ENCODE assay signal across 10 cellular contexts in the genomic region with DNA sequence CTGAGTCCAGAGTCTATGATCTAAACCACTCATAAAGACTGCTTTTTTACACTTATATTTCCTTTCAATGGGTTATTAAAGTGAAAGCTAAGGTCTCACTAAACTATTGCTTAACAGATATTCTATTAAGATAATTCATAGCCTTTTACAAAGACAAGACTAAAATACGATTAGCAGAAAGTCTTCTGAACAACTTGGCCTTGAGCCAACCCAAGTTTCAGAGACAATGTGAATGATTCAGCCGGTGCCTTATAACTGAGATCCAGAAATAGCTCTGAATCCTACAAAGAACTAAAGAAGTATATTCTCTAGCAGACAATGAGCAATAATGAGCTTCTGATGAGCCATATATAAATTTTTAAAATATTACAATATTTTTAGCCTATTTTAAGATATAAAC. TPM values are rescaled to one million over a fixed set of nuclear protein-coding genes. Genes with fewer than 3 reads are reported as not detected.
DNase-seq lines count a peak whose midpoint lies in the region; FAIRE-seq and TF ChIP-seq lines count a peak whose summit lies in the region.
"Had no signal": no experiment of that assay in that cellular context is flagged by ENCODE, and none has a peak within 500 bp of the region (broad histone marks: within the 10 kb centered on the region; RNA-seq: fewer than 3 reads in every experiment).

No MANE protein-coding gene starts in this region.

- no peak for TF ChIP-seq RAD21 in Ishikawa (IDR thresholded peaks at IDR 0.05; ENCODE audit: low read depth)

- in situ Hi-C loops in SK-MEL-5 (cut with HindIII; ENCODE audit: low pct_unique_long_range_greater_than_20kb, low sequenced_read_pairs): no loop called here

- 15 to 26% (median 24%) methylated on average over 2 of the region's 2 CpGs for WGBS in small intestine, 3 donors

- intact Hi-C loops in CD4-positive, alpha-beta memory T cell (cut with micrococcal nuclease): no loop called here

- H3K4me1 Mint-ChIP-seq in CD4-positive, alpha-beta memory T cell: no peaks in the 10 kb centered on the region
- H3K4me1 Mint-ChIP-seq: neural crest cell had no signal

- H3K27me3 ChIP-seq in small intestine (ENCODE audit: control insufficient read depth in 2 of 2, insufficient read depth in 2 of 2, low read length in 2 of 2): no peaks in the 10 kb centered on the region
- H3K27me3 ChIP-seq in CD4-positive, alpha-beta memory T cell (ENCODE audit: insufficient read depth, low read length): no peaks in the 10 kb centered on the region

- no peaks in the 10 kb centered on the region for H3K9me3 ChIP-seq in small intestine (ENCODE audit: control insufficient read depth, low read depth)
- H3K9me3 ChIP-seq in CD4-positive, alpha-beta memory T cell (ENCODE audit: control insufficient read depth in 1 of 2, low read length in 2 of 2): no peaks in the 10 kb centered on the region

- H3K36me3 ChIP-seq in small intestine (ENCODE audit: control insufficient read depth in 2 of 2, insufficient read depth in 2 of 2, low read length in 2 of 2): no peaks in the 10 kb centered on the region
- no peaks in the 10 kb centered on the region for H3K36me3 ChIP-seq in CD4-positive, alpha-beta memory T cell (ENCODE audit: insufficient read depth, low read length)

- TF ChIP-seq CTCF in fibroblast of the aortic adventitia (IDR thresholded peaks at IDR 0.05; ENCODE audit: insufficient read depth, low read length): no peak

- H3K4me3 ChIP-seq in fibroblast of the aortic adventitia (ENCODE audit: low read depth, low read length) (no peak overlapping the region), small intestine (ENCODE audit: low read depth in 1 of 2, low read length in 2 of 2) (no peak overlapping the region)
- H3K4me3 ChIP-seq in CD4-positive, alpha-beta memory T cell (ENCODE audit: low read length in 2 of 2): no peak overlapping the region

- H3K4me1 ChIP-seq in small intestine (ENCODE audit: control insufficient read depth in 2 of 2, insufficient read depth in 1 of 2, low read depth in 1 of 2, low read length in 1 of 2): no peaks in the 10 kb centered on the region
- no peaks in the 10 kb centered on the region for H3K4me1 ChIP-seq in CD4-positive, alpha-beta memory T cell (ENCODE audit: insufficient read depth, low read length)

- DNase-seq in SK-MEL-5 (ENCODE audit: low read depth, low spot score) (peak; percentile 57), fibroblast of the aortic adventitia (ENCODE audit: low read depth) (peak; percentile 83), small intestine (peak; percentile 9), NCI-H2171 treated with DMSO at 0.1 percent for 48 hours (lab: John Stamatoyannopoulos, UW) (no peak), NCI-H2029 (lab: John Stamatoyannopoulos, UW) (no peak)
- DNase-seq in CD4-positive, alpha-beta memory T cell: no peak
- DNase-seq: activated CD4-positive, CD25-positive, alpha-beta regulatory T cell treated with anti-CD3 and anti-CD28 coated beads, Interleukin-2, amount 50 U/mL, for 72 hours; hippocampal formation had no signal

- no peaks in the 10 kb centered on the region for H3K36me3 Mint-ChIP-seq in CD4-positive, alpha-beta memory T cell

- CTCF ChIA-PET in CD4-positive, alpha-beta memory T cell (lab: Charles Lee; ENCODE audit: partially characterized antibody): interaction anchor here (1.8 kb wide), 1 partner anchor 30 kb away, joined by 3 read pairs; no protein-coding TSS in a partner anchor

- H3K9me3 Mint-ChIP-seq in CD4-positive, alpha-beta memory T cell: no peaks in the 10 kb centered on the region

- peaks cover 0 to 4% of the 10 kb centered on the region in 2 donors for H3K27me3 Mint-ChIP-seq in CD4-positive, alpha-beta memory T cell

- no peak for TF ChIP-seq EP300 in Ishikawa (IDR thresholded peaks at IDR 0.05; ENCODE audit: borderline replicate concordance)

- H3K27ac ChIP-seq in small intestine (ENCODE audit: low read depth in 1 of 2, low read length in 1 of 2): peak overlapping the region in 1 of 2 donors; percentile 16
- no peak overlapping the region for H3K27ac ChIP-seq in CD4-positive, alpha-beta memory T cell (ENCODE audit: low read depth, low read length)

- no peak for FAIRE-seq in small intestine (lab: Jason Lieb, UNC)

- H3K27ac Mint-ChIP-seq in CD4-positive, alpha-beta memory T cell: no peak overlapping the region

- no peak overlapping the region for H3K4me3 Mint-ChIP-seq in CD4-positive, alpha-beta memory T cell
- H3K4me3 Mint-ChIP-seq: neural crest cell had no signal

- POLR2A ChIA-PET in CD4-positive, alpha-beta memory T cell (lab: Charles Lee; ENCODE audit: partially characterized antibody): no interaction called here

TF ChIP-seq in Ishikawa, 13 proteins besides CTCF, POLR2A, EP300 and RAD21:
- TF ChIP-seq TCF12 (IDR thresholded peaks at IDR 0.05; ENCODE audit: low read depth): no peak
- TF ChIP-seq NFIC (IDR thresholded peaks at IDR 0.05): 0 out of 2 replicates have a peak, but pooled peaks have one; percentile 19
- no peak for TF ChIP-seq TAF1 (IDR thresholded peaks at IDR 0.05; ENCODE audit: low read depth)
- no peak for TF ChIP-seq FOXM1 (IDR thresholded peaks at IDR 0.05; ENCODE audit: borderline replicate concordance, low read depth)

RNA-seq across cellular contexts. Expression of a gene that starts 41.5 kb away (rescaled TPM):
- total RNA-seq in SK-MEL-5 (2014; rRNA removed; shearing (Covaris generic)): not detected in 2 replicates
- not detected in 2 replicates for polyA plus RNA-seq in SK-MEL-5 (2015; cell fraction: cytosol; rRNA removed)
- polyA plus RNA-seq in SK-MEL-5 (2015; cell fraction: nucleus; rRNA removed): not detected in 2 replicates
- total RNA-seq in fibroblast of the aortic adventitia (ENCODE audit: low replicate concordance): not detected in 2 replicates
- not detected for polyA plus RNA-seq in small intestine
- total RNA-seq in CD4-positive, alpha-beta memory T cell: not detected
- not detected for polyA plus RNA-seq in CD4-positive, alpha-beta memory T cell
- total RNA-seq: neural crest cell had no signal

Comparison
In these comparisons a context has a peak if more than half of its experiments do, and no peak if none do; other contexts are left out.
1. DNase-seq: peak in SK-MEL-5 (single experiment), fibroblast of the aortic adventitia (single experiment) and small intestine (single experiment); none in NCI-H2171 treated with DMSO at 0.1 percent for 48 hours (single experiment), NCI-H2029 (single experiment) and CD4-positive, alpha-beta memory T cell (0 of 5).